ENCODE assay signal across 9 cellular contexts in the genomic region with DNA sequence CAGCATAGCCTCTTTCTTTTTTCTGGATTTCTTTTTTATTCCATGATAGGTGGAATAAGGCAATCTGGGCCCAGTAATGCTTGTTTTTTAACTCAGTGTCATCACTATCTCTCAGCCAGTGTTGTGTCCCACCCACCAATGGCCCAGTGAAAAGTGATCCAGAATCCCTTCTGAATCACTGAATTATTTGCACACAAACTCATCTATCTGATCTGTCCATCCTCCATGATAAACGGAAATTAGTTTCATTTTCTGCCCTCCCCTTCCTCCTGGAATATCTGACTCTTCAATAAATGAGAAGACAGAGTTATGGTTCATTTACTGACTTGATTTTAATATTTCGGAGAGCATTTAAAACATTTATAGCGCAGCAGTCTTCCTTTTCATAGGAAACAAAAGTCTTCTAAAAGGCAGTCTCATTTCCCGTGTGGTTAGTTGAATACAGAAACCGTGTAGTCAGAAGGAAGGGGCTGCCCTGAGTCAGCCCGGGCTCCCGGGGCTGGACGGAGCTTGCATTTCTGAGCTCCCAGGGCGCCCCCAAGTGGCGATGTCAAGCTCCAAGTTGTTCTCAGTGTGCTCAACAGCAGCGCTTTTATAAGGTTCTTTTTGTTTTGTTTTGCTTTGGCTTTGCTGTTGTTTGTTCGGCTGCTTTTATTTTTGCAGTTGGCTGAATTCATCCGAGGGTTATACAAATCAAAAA. TPM values are rescaled to one million over a fixed set of nuclear protein-coding genes. Genes with fewer than 3 reads are reported as not detected.
A peak's percentile ranks its signal among the peaks of the same experiment; 100 is the strongest.
DNase-seq lines count a peak whose midpoint lies in the region; ATAC-seq, FAIRE-seq and TF ChIP-seq lines count a peak whose summit lies in the region.
"Not testable (repeated sequence)": the region's sequence is repeated elsewhere in the genome, so short reads cannot be mapped to it uniquely, and the experiment has no call there.
"Had no signal": no experiment of that assay in that cellular context is flagged by ENCODE, and none has a peak within 500 bp of the region (broad histone marks: within the 10 kb centered on the region; RNA-seq: fewer than 3 reads in every experiment).

No MANE protein-coding gene starts in this region.

- H3K27me3 Mint-ChIP-seq in activated CD4-positive, alpha-beta T cell treated with anti-CD3 and anti-CD28 coated beads, Interleukin-2, amount 10 ng/mL, durations not matched to agents 24 days and 14 days: not testable (repeated sequence)

- WGBS in stomach, 5 donors: 3 to 25% (median 7%) methylated on average over 2 to 7 of the region's 13 CpGs; no CpG with 5 or more reads in 1 of the 5 donors

- not testable (repeated sequence) for H3K9ac ChIP-seq in colonic mucosa (ENCODE audit: low read depth in 2 of 2, low read length in 2 of 2)

- not testable (repeated sequence) for H3K4me3 Mint-ChIP-seq in activated CD4-positive, alpha-beta T cell treated with anti-CD3 and anti-CD28 coated beads, Interleukin-2, amount 10 ng/mL, durations not matched to agents 24 days and 14 days

- H3K27ac ChIP-seq in colonic mucosa, stomach: not testable (repeated sequence)

- not testable (repeated sequence) for H3K27ac Mint-ChIP-seq in activated CD4-positive, alpha-beta T cell treated with anti-CD3 and anti-CD28 coated beads, Interleukin-2, amount 10 ng/mL, durations not matched to agents 24 days and 14 days

- H3K4me1 Mint-ChIP-seq in activated CD4-positive, alpha-beta T cell treated with anti-CD3 and anti-CD28 coated beads, Interleukin-2, amount 10 ng/mL, durations not matched to agents 24 days and 14 days: not testable (repeated sequence)

- H3K4me1 ChIP-seq in colonic mucosa; mucosa of descending colon (ENCODE audit: low read depth); stomach: not testable (repeated sequence)

- H3K36me3 Mint-ChIP-seq in activated CD4-positive, alpha-beta T cell treated with anti-CD3 and anti-CD28 coated beads, Interleukin-2, amount 10 ng/mL, durations not matched to agents 24 days and 14 days (ENCODE audit: low read depth): not testable (repeated sequence)

- FAIRE-seq in GM12891 (lab: Jason Lieb, UNC): peak; percentile 13

- not testable (repeated sequence) for H3K27me3 ChIP-seq in colonic mucosa, stomach

- DNase-seq in GM12891 (ENCODE audit: insufficient read length, low spot score); mucosa of descending colon: not testable (repeated sequence)
- DNase-seq in activated CD4-positive, alpha-beta T cell treated with anti-CD3 and anti-CD28 coated beads, Interleukin-2, amount 10 ng/mL, durations not matched to agents 24 days and 14 days: peak; percentile 72
- DNase-seq in colonic mucosa (peak; percentile 52), stomach (peak; percentile 45)

- ATAC-seq in GM19397 (IDR thresholded peaks at IDR 0.05; ENCODE audit: unreplicated experiment) (peak; percentile 71), HG02798 (IDR thresholded peaks at IDR 0.05; ENCODE audit: poor library complexity, unreplicated experiment) (peak; percentile 83), HG03521 (IDR thresholded peaks at IDR 0.05; ENCODE audit: unreplicated experiment) (peak; percentile 70), mucosa of descending colon (peak; percentile 71)

- intact Hi-C loops in activated CD4-positive, alpha-beta T cell treated with anti-CD3 and anti-CD28 coated beads, Interleukin-2, amount 10 ng/mL, durations not matched to agents 24 days and 14 days (cut with micrococcal nuclease); colonic mucosa (cut with DNase I); mucosa of descending colon (cut with DNase I, micrococcal nuclease); stomach (cut with DNase I; ENCODE audit: low total_unique reads): not testable (repeated sequence)

- TF ChIP-seq POLR2A in GM12891 (IDR thresholded peaks at IDR 0.05; ENCODE audit: low read depth, low read length); stomach (IDR thresholded peaks at IDR 0.05): not testable (repeated sequence)

- H3K36me3 ChIP-seq in colonic mucosa; mucosa of descending colon (ENCODE audit: low read depth); stomach: not testable (repeated sequence)

- H3K9me3 Mint-ChIP-seq in activated CD4-positive, alpha-beta T cell treated with anti-CD3 and anti-CD28 coated beads, Interleukin-2, amount 10 ng/mL, durations not matched to agents 24 days and 14 days: not testable (repeated sequence)

- not testable (repeated sequence) for TF ChIP-seq EP300 in stomach (IDR thresholded peaks at IDR 0.05)

- H3K4me3 ChIP-seq in colonic mucosa, mucosa of descending colon, stomach: not testable (repeated sequence)

- not testable (repeated sequence) for H3K9me3 ChIP-seq in colonic mucosa, mucosa of descending colon, stomach

- TF ChIP-seq CTCF in colonic mucosa (IDR thresholded peaks at IDR 0.05); mucosa of descending colon (IDR thresholded peaks at IDR 0.05): not testable (repeated sequence)
- peak in 1 of 7 experiments; percentile 10 for TF ChIP-seq CTCF in stomach (IDR thresholded peaks at IDR 0.05)

RNA-seq across cellular contexts. Expression of gene DPP6, which starts 12.6 kb away (rescaled TPM):
- polyA plus RNA-seq in GM12891 (2012; ENCODE audit: low read depth, missing spikeins): 0.06 TPM
- not detected in 2 replicates for total RNA-seq in activated CD4-positive, alpha-beta T cell treated with anti-CD3 and anti-CD28 coated beads, Interleukin-2, amount 10 ng/mL, durations not matched to agents 24 days and 14 days
- total RNA-seq in colonic mucosa: 1 to 10 TPM in 1 of 2 donors, under 1 TPM in 1; 0.17 to 3.9 TPM
- total RNA-seq in mucosa of descending colon: 10 to 100 TPM in 1 of 3 donors, 1 to 10 TPM in 2; 1.3 to 33.8 (median 1.5) TPM
- total RNA-seq in stomach: 10 to 100 TPM in 2 of 5 donors, 1 to 10 TPM in 3; 3.3 to 29.8 (median 9.2) TPM
- polyA plus RNA-seq in stomach: 1 to 10 TPM in 1 of 3 donors, under 1 TPM in 2; 0.15 to 2.1 (median 0.87) TPM
- total RNA-seq: fibroblast of lung had no signal
- polyA plus RNA-seq: fibroblast of lung had no signal
